2 cellular contexts compared by ENCODE assay signal in genomic region chr7:151251926-151252835, GRCh38.
TF ChIP-seq lines count a peak whose summit lies in the region.

No MANE protein-coding gene starts in this region.

TF ChIP-seq in HCT116, 20 proteins besides CTCF, POLR2A, EP300 and RAD21 (continued from another document):
- TF ChIP-seq ZBTB33 (IDR thresholded peaks at IDR 0.05; ENCODE audit: extremely low read depth, insufficient replicate concordance, low read length) (no peak), ZFX (IDR thresholded peaks at IDR 0.05) (peak; percentile 81), SRF (IDR thresholded peaks at IDR 0.05; ENCODE audit: low read depth) (no peak), POLR2AphosphoS5 (IDR thresholded peaks at IDR 0.05; ENCODE audit: low read depth, low read length) (peak; percentile 67), EGR1 (IDR thresholded peaks at IDR 0.05; ENCODE audit: low read depth) (no peak), TCF7L2 (IDR thresholded peaks at IDR 0.05; ENCODE audit: borderline replicate concordance, extremely low read depth, insufficient read depth, insufficient read length) (peak; percentile 6)

TF ChIP-seq in WTC11, 78 proteins besides CTCF, POLR2A, EP300 and RAD21 (continued from another document):
- peak; percentile 29; the same call in 1 of the 2 replicates for TF ChIP-seq HMGXB4 (CRISPR knock-in tag; IDR thresholded peaks at IDR 0.05)
TF ChIP-seq in WTC11: peak in this region for 5.
